Comparison of ENCODE assay signal across 8 cellular contexts in the genomic region with DNA sequence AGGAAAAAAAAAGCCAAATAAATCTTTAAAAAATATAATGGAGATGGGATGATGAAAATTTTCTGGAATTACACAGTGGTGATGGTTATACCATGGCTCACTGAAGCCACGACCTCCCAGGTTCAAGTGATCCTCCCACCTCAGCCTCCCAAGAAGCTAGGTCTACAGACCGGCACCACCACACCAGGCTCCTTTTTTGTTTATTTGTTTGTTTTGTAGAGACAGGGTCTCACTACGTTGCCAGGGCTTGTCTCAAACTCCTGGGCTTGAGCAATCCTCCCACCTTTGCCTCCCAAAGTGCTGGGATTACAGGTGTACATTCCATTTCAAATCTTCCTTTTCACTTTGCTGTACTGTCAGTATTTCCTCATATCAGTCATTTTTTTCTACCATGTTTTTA.
"Had no signal": no experiment of that assay in that cellular context is flagged by ENCODE, and none has a peak within 500 bp of the region (broad histone marks: within the 10 kb centered on the region; RNA-seq: fewer than 3 reads in every experiment).

No MANE protein-coding gene starts in this region.

- H2AFZ ChIP-seq: GM23248, GM23338 had no signal

- H3K4me1 ChIP-seq: HAP-1 had no signal

- H3K9me3 ChIP-seq: HAP-1 had no signal

- H3K4me2 ChIP-seq: GM23338 had no signal

- H3K4me3 ChIP-seq: GM23248, GM23338, HAP-1 had no signal

- H3K9ac ChIP-seq: GM23248 had no signal

- H3K27ac ChIP-seq: GM23248 had no signal

- H3K36me3 ChIP-seq: HAP-1 had no signal

- DNase-seq: GM23248, GOT3, H7, H9, HCEC 1CT, HFFc6 had no signal
